18 cellular contexts compared by ENCODE assay signal in genomic region chr13:29384466-29384865, GRCh38.
A peak's percentile ranks its signal among the peaks of the same experiment; 100 is the strongest.
DNase-seq lines count a peak whose midpoint lies in the region; ATAC-seq and TF ChIP-seq lines count a peak whose summit lies in the region.
"Had no signal": no experiment of that assay in that cellular context is flagged by ENCODE, and none has a peak within 500 bp of the region (broad histone marks: within the 10 kb centered on the region; RNA-seq: fewer than 3 reads in every experiment).

No MANE protein-coding gene starts in this region.

- H3K4me1 ChIP-seq in BLaER1 treated with 17β-estradiol and CSF1 and Interleukin-3, amounts not matched to agents 10 nM and 100 nM, result peaks cover 0 to 14% (median 10%) of the 10 kb centered on the region in 10 experiments; a peak in 12 of 20 replicates
- H3K4me1 ChIP-seq in SK-N-SH (ENCODE audit: control insufficient read depth in 1 of 2, insufficient read depth in 2 of 2, low read depth in 1 of 2, low read length in 1 of 2) (peaks cover 0 to 19% of the 10 kb centered on the region in 2 experiments; a peak in 2 of 4 replicates), heart left ventricle (peaks cover 0 to 14% (median 0%) of the 10 kb centered on the region in 12 donors)
- H3K4me1 ChIP-seq: SJSA1 had no signal

- H3K36me3 ChIP-seq in BLaER1 treated with 17β-estradiol and CSF1 and Interleukin-3, amounts not matched to agents 10 nM and 100 nM, result no peaks in the 10 kb centered on the region
- no peaks in the 10 kb centered on the region for H3K36me3 ChIP-seq in SK-N-SH (replicated peaks in 1 of 2; ENCODE audit: control insufficient read depth in 1 of 2, insufficient read depth in 2 of 2, low read length in 1 of 2)
- no peaks in the 10 kb centered on the region for H3K36me3 ChIP-seq in heart left ventricle
- H3K36me3 ChIP-seq: SJSA1 had no signal

- H3K4me2 ChIP-seq in BLaER1 treated with 17β-estradiol and CSF1 and Interleukin-3, amounts not matched to agents 10 nM and 100 nM, result peak overlapping the region in 6 of 11 experiments; percentile 14 to 50 (median 38); a peak in 11 of 22 replicates
- no peak overlapping the region for H3K4me2 ChIP-seq in SK-N-SH

- intact Hi-C loops in heart left ventricle (cut with DNase I), result loop anchor here in 1 of 10 donors (10.0 kb wide), 1 partner anchor 50 kb away; no protein-coding TSS in a partner anchor

- H3F3A ChIP-seq in SK-N-SH (replicated peaks; ENCODE audit: insufficient read depth), result no peaks in the 10 kb centered on the region

- H3K9ac ChIP-seq in BLaER1 treated with 17β-estradiol and CSF1 and Interleukin-3, amounts not matched to agents 10 nM and 100 nM, result no peak overlapping the region
- no peak overlapping the region for H3K9ac ChIP-seq in SK-N-SH

- H3K9me3 ChIP-seq in BLaER1 treated with 17β-estradiol and CSF1 and Interleukin-3, amounts not matched to agents 10 nM and 100 nM (replicated peaks in 1 of 11), result peaks cover under 1 to 5% (median 2%) of the 10 kb centered on the region in 11 experiments; a peak in 18 of 22 replicates
- H3K9me3 ChIP-seq in SK-N-SH (no peaks in the 10 kb centered on the region), heart left ventricle (no peaks in the 10 kb centered on the region)
- H3K9me3 ChIP-seq: SJSA1 had no signal

- H3K4me3 ChIP-seq in BLaER1 treated with 17β-estradiol and CSF1 and Interleukin-3, amounts not matched to agents 10 nM and 100 nM, result no peak overlapping the region
- no peak overlapping the region for H3K4me3 ChIP-seq in SK-N-SH (ENCODE audit: low read depth in 2 of 2, low read length in 1 of 2)
- H3K4me3 ChIP-seq in heart left ventricle, result no peak overlapping the region
- H3K4me3 ChIP-seq: GM12878, SJSA1 had no signal

- no peaks in the 10 kb centered on the region for H3K27me3 ChIP-seq in BLaER1 treated with 17β-estradiol and CSF1 and Interleukin-3, amounts not matched to agents 10 nM and 100 nM
- no peaks in the 10 kb centered on the region; the same call in 1 of the 2 replicates for H3K27me3 ChIP-seq in SK-N-SH (ENCODE audit: insufficient read depth)
- H3K27me3 ChIP-seq in heart left ventricle, result no peaks in the 10 kb centered on the region
- H3K27me3 ChIP-seq: SJSA1 had no signal

- H4K20me1 ChIP-seq in BLaER1 treated with 17β-estradiol and CSF1 and Interleukin-3, amounts not matched to agents 10 nM and 100 nM, result no peaks in the 10 kb centered on the region
- H4K20me1 ChIP-seq in SK-N-SH (ENCODE audit: insufficient read depth), result no peaks in the 10 kb centered on the region

- TF ChIP-seq EP300 in SK-N-SH (IDR thresholded peaks at IDR 0.05; ENCODE audit: borderline replicate concordance in 1 of 2, low read depth in 1 of 2, low read length in 1 of 2), result peak in 1 of 2 experiments; percentile 72; a peak in 2 of 4 replicates

- no peak for TF ChIP-seq POLR2A in heart left ventricle (IDR thresholded peaks at IDR 0.05)

- H3K9me2 ChIP-seq in SK-N-SH, result no peaks in the 10 kb centered on the region

- POLR2A ChIA-PET in SK-N-SH (lab: Yijun Ruan, JAX), result no interaction called here

- WGBS in SK-N-SH (ENCODE audit: low lambda C conversion rate), result 0% methylated on average over 3 of the region's 3 CpGs
- WGBS in heart left ventricle, 4 donors, result 3 to 12% (median 10%) methylated on average over 3 of the region's 3 CpGs

- no peak for TF ChIP-seq RAD21 in SK-N-SH (IDR thresholded peaks at IDR 0.05; ENCODE audit: low read length)

- ATAC-seq in heart left ventricle, result peak; percentile 88 to 95 (median 94)
- no peak for ATAC-seq in GM18498 (IDR thresholded peaks at IDR 0.05; ENCODE audit: unreplicated experiment)
- ATAC-seq in HG03097 (IDR thresholded peaks at IDR 0.05; ENCODE audit: low FRiP score, unreplicated experiment), result no peak
- ATAC-seq: GM12878, HCT116 had no signal

- no peak for TF ChIP-seq CTCF in SK-N-SH (IDR thresholded peaks at IDR 0.05)
- TF ChIP-seq CTCF in heart left ventricle (IDR thresholded peaks at IDR 0.05), result no peak

- H3K27ac ChIP-seq in BLaER1 treated with 17β-estradiol and CSF1 and Interleukin-3, amounts not matched to agents 10 nM and 100 nM, result no peak overlapping the region
- H3K27ac ChIP-seq in SK-N-SH (ENCODE audit: low read depth in 2 of 2, low read length in 1 of 2) (peak overlapping the region in 1 of 2 experiments; percentile 58; a peak in 2 of 4 replicates), heart left ventricle (peak overlapping the region in 3 of 12 donors; percentile 17 to 37 (median 25))
- H3K27ac ChIP-seq: SJSA1 had no signal

- H2AFZ ChIP-seq in SK-N-SH (ENCODE audit: low read depth), result no peak overlapping the region

- no peaks in the 10 kb centered on the region for H3K79me2 ChIP-seq in SK-N-SH (ENCODE audit: insufficient read depth)

- CTCF ChIA-PET in SK-N-SH (lab: Yijun Ruan, JAX), result interaction anchor here (0.7 to 2.3 kb wide), 7 partner anchors 15 to 87 kb away, joined by 3 to 9 read pairs (median 4); no protein-coding TSS in a partner anchor

- peak in 51 of 76 experiments; percentile 4 to 85 (median 38) for DNase-seq in HUDEP-2 (lab: John Stamatoyannopoulos, UW; ENCODE audit: unreplicated experiment in 76 of 76)
- DNase-seq in SK-N-SH, result peak; percentile 64
- peak in 2 of 5 donors; percentile 28 to 54 for DNase-seq in heart left ventricle
- no peak for DNase-seq in Ammon's horn (ENCODE audit: low spot score)
- no peak for DNase-seq in NCI-H510A (lab: John Stamatoyannopoulos, UW)
- DNase-seq: C1 segment of cervical spinal cord, COR-L47, DMS79, IMR-90, MV-4-11, NCI-H146, NCI-H2081 treated with DMSO at 0.1 percent for 48 hours had no signal

TF ChIP-seq in SK-N-SH, 30 proteins besides CTCF, POLR2A, EP300 and RAD21:
- TF ChIP-seq GATA2 (CRISPR knock-in tag; IDR thresholded peaks at IDR 0.05) (peak; percentile 87), TEAD4 (IDR thresholded peaks at IDR 0.05; ENCODE audit: borderline replicate concordance, insufficient read depth) (no peak), MXI1 (IDR thresholded peaks at IDR 0.05; ENCODE audit: low read depth, low read length) (no peak; the same call in 1 of the 2 replicates), RCOR1 (IDR thresholded peaks at IDR 0.05; ENCODE audit: low read length) (peak; percentile 76; the same call in 1 of the 2 replicates), FOSL2 (IDR thresholded peaks at IDR 0.05; ENCODE audit: borderline replicate concordance, low read depth) (no peak), TAF1 (IDR thresholded peaks at IDR 0.05; ENCODE audit: borderline replicate concordance, low read depth, low read length) (no peak), NRF1 (IDR thresholded peaks at IDR 0.05; ENCODE audit: low read depth, low read length) (no peak), USF1 (IDR thresholded peaks at IDR 0.05; ENCODE audit: borderline replicate concordance, low read depth) (no peak), FOXJ3 (CRISPR knock-in tag; IDR thresholded peaks at IDR 0.05) (0 out of 2 replicates have a peak, but pooled peaks have one; percentile 55)
- TF ChIP-seq, protein P1, sequence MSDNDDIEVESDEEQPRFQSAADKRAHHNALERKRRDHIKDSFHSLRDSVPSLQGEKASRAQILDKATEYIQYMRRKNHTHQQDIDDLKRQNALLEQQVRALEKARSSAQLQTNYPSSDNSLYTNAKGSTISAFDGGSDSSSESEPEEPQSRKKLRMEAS (IDR thresholded peaks at IDR 0.05; ENCODE audit: low read depth), result no peak
- TF ChIP-seq, protein P2, sequence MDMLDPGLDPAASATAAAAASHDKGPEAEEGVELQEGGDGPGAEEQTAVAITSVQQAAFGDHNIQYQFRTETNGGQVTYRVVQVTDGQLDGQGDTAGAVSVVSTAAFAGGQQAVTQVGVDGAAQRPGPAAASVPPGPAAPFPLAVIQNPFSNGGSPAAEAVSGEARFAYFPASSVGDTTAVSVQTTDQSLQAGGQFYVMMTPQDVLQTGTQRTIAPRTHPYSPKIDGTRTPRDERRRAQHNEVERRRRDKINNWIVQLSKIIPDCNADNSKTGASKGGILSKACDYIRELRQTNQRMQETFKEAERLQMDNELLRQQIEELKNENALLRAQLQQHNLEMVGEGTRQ (IDR thresholded peaks at IDR 0.05; ENCODE audit: borderline replicate concordance, low read depth, low read length), result no peak
- TF ChIP-seq, protein P3, sequence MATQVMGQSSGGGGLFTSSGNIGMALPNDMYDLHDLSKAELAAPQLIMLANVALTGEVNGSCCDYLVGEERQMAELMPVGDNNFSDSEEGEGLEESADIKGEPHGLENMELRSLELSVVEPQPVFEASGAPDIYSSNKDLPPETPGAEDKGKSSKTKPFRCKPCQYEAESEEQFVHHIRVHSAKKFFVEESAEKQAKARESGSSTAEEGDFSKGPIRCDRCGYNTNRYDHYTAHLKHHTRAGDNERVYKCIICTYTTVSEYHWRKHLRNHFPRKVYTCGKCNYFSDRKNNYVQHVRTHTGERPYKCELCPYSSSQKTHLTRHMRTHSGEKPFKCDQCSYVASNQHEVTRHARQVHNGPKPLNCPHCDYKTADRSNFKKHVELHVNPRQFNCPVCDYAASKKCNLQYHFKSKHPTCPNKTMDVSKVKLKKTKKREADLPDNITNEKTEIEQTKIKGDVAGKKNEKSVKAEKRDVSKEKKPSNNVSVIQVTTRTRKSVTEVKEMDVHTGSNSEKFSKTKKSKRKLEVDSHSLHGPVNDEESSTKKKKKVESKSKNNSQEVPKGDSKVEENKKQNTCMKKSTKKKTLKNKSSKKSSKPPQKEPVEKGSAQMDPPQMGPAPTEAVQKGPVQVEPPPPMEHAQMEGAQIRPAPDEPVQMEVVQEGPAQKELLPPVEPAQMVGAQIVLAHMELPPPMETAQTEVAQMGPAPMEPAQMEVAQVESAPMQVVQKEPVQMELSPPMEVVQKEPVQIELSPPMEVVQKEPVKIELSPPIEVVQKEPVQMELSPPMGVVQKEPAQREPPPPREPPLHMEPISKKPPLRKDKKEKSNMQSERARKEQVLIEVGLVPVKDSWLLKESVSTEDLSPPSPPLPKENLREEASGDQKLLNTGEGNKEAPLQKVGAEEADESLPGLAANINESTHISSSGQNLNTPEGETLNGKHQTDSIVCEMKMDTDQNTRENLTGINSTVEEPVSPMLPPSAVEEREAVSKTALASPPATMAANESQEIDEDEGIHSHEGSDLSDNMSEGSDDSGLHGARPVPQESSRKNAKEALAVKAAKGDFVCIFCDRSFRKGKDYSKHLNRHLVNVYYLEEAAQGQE (IDR thresholded peaks at IDR 0.05; ENCODE audit: low read depth, low read length), result no peak
TF ChIP-seq in SK-N-SH: peak in this region for 3.

Comparison
In these comparisons a context has a peak if more than half of its experiments do, and no peak if none do; other contexts are left out.
1. DNase-seq: peak in HUDEP-2 (51 of 76) and SK-N-SH (single experiment); none in Ammon's horn (single experiment) and NCI-H510A (single experiment).
2. ATAC-seq: peak in heart left ventricle (4 of 4); none in GM18498 (single experiment) and HG03097 (single experiment).